10 cellular contexts compared by ENCODE assay signal in genomic region chr7:141674201-141674671, GRCh38. TPM values are rescaled to one million over a fixed set of nuclear protein-coding genes. Genes with fewer than 3 reads are reported as not detected.
DNase-seq lines count a peak whose midpoint lies in the region; ATAC-seq and TF ChIP-seq lines count a peak whose summit lies in the region.
"Had no signal": no experiment of that assay in that cellular context is flagged by ENCODE, and none has a peak within 500 bp of the region (broad histone marks: within the 10 kb centered on the region; RNA-seq: fewer than 3 reads in every experiment).

No MANE protein-coding gene starts in this region.

- H3K4me3 ChIP-seq in liver (ENCODE audit: low read depth in 1 of 3, low read length in 3 of 3) (no peak overlapping the region), thoracic aorta (no peak overlapping the region)

- H3K27me3 ChIP-seq in liver (ENCODE audit: control insufficient read depth in 4 of 4, insufficient read depth in 4 of 4, low read length in 3 of 4) (no peaks in the 10 kb centered on the region), thoracic aorta (replicated peaks; ENCODE audit: insufficient read depth) (no peaks in the 10 kb centered on the region)

- H3K4me3 Mint-ChIP-seq in activated CD4-positive, alpha-beta T cell treated with anti-CD3 and anti-CD28 coated beads, Interleukin-2, amount 10 ng/mL, durations not matched to agents 7 days and 5 days: no peak overlapping the region
- H3K4me3 Mint-ChIP-seq in effector memory CD8-positive, alpha-beta T cell: no peak overlapping the region
- H3K4me3 Mint-ChIP-seq in T-helper 17 cell: no peak overlapping the region

- no peak for TF ChIP-seq CTCF in liver (IDR thresholded peaks at IDR 0.05; ENCODE audit: low read depth, low read length, missing input control)
- TF ChIP-seq CTCF in thoracic aorta (IDR thresholded peaks at IDR 0.05): no peak
- no peak for TF ChIP-seq CTCF in GM10266 (IDR thresholded peaks at IDR 0.05; ENCODE audit: control insufficient read depth, insufficient read depth, low read depth, missing control alignments)

- WGBS in liver: 88% methylated on average over 5 of the region's 5 CpGs

- no peaks in the 10 kb centered on the region for H3K27me3 Mint-ChIP-seq in activated CD4-positive, alpha-beta T cell treated with anti-CD3 and anti-CD28 coated beads, Interleukin-2, amount 10 ng/mL, durations not matched to agents 7 days and 5 days
- no peaks in the 10 kb centered on the region for H3K27me3 Mint-ChIP-seq in effector memory CD8-positive, alpha-beta T cell
- H3K27me3 Mint-ChIP-seq in T-helper 17 cell: no peaks in the 10 kb centered on the region

- no peak for ATAC-seq in effector memory CD8-positive, alpha-beta T cell (replicated peaks)
- ATAC-seq in thoracic aorta (ENCODE audit: insufficient number of reproducible peaks, low FRiP score, low read depth) (no peak), GM18511 (IDR thresholded peaks at IDR 0.05; ENCODE audit: unreplicated experiment) (no peak), T-helper 17 cell (no peak)

- H3K36me3 Mint-ChIP-seq in activated CD4-positive, alpha-beta T cell treated with anti-CD3 and anti-CD28 coated beads, Interleukin-2, amount 10 ng/mL, durations not matched to agents 7 days and 5 days (ENCODE audit: low read depth): peaks cover 19% of the 10 kb centered on the region
- peaks cover 23% of the 10 kb centered on the region for H3K36me3 Mint-ChIP-seq in effector memory CD8-positive, alpha-beta T cell (ENCODE audit: insufficient read depth)
- H3K36me3 Mint-ChIP-seq in T-helper 17 cell (ENCODE audit: low read depth): peaks cover 6% of the 10 kb centered on the region

- H3K36me3 ChIP-seq in liver (ENCODE audit: control insufficient read depth in 4 of 4, insufficient read depth in 3 of 4, low read depth in 1 of 4, low read length in 3 of 4) (peaks cover 0 to 15% (median 6%) of the 10 kb centered on the region in 4 donors), thoracic aorta (no peaks in the 10 kb centered on the region)

- H3K4me1 Mint-ChIP-seq in activated CD4-positive, alpha-beta T cell treated with anti-CD3 and anti-CD28 coated beads, Interleukin-2, amount 10 ng/mL, durations not matched to agents 7 days and 5 days: peaks cover 23% of the 10 kb centered on the region
- H3K4me1 Mint-ChIP-seq in effector memory CD8-positive, alpha-beta T cell (ENCODE audit: low read depth in 2 of 2): peaks cover 0 to 3% of the 10 kb centered on the region in 2 donors
- H3K4me1 Mint-ChIP-seq in T-helper 17 cell: peaks cover 9% of the 10 kb centered on the region

- peak overlapping the region; percentile 5 for H3K27ac Mint-ChIP-seq in activated CD4-positive, alpha-beta T cell treated with anti-CD3 and anti-CD28 coated beads, Interleukin-2, amount 10 ng/mL, durations not matched to agents 7 days and 5 days
- H3K27ac Mint-ChIP-seq in effector memory CD8-positive, alpha-beta T cell: peak overlapping the region; percentile 3 to 19
- no peak overlapping the region for H3K27ac Mint-ChIP-seq in T-helper 17 cell

- H3K9me3 ChIP-seq in liver (ENCODE audit: control insufficient read depth in 4 of 4, low read length in 3 of 4) (no peaks in the 10 kb centered on the region), thoracic aorta (no peaks in the 10 kb centered on the region), T-helper 17 cell (ENCODE audit: control insufficient read depth, low read length, poor library complexity, severe bottlenecking) (no peaks in the 10 kb centered on the region)

- H3K9ac ChIP-seq in liver (ENCODE audit: low read depth in 1 of 2, low read length in 2 of 2): no peak overlapping the region

- CTCF ChIA-PET in activated CD4-positive, alpha-beta T cell treated with anti-CD3 and anti-CD28 coated beads, Interleukin-2, amount 10 ng/mL, durations not matched to agents 7 days and 5 days (lab: Charles Lee): no interaction called here

- no peaks in the 10 kb centered on the region for H3K4me1 ChIP-seq in liver (ENCODE audit: control insufficient read depth in 4 of 4, insufficient read depth in 4 of 4, low read length in 3 of 4)
- peaks cover 15 to 36% of the 10 kb centered on the region in 2 donors for H3K4me1 ChIP-seq in thoracic aorta (ENCODE audit: control insufficient read depth in 1 of 2, low read depth in 2 of 2)

- DNase-seq in activated CD4-positive, alpha-beta T cell treated with anti-CD3 and anti-CD28 coated beads, Interleukin-2, amount 10 ng/mL, durations not matched to agents 7 days and 5 days: no peak
- no peak for DNase-seq in activated CD4-positive, alpha-beta T cell treated with anti-CD3 and anti-CD28 coated beads for 48 hours
- no peak for DNase-seq in effector memory CD8-positive, alpha-beta T cell
- no peak for DNase-seq in thoracic aorta (ENCODE audit: low spot score)
- DNase-seq in T-helper 17 cell: no peak
- DNase-seq in GM10266 (ENCODE audit: extremely low spot score): no peak
- DNase-seq: T1000 had no signal

- no peaks in the 10 kb centered on the region for H3K9me3 Mint-ChIP-seq in activated CD4-positive, alpha-beta T cell treated with anti-CD3 and anti-CD28 coated beads, Interleukin-2, amount 10 ng/mL, durations not matched to agents 7 days and 5 days
- H3K9me3 Mint-ChIP-seq in effector memory CD8-positive, alpha-beta T cell: no peaks in the 10 kb centered on the region

- H3K27ac ChIP-seq in liver (ENCODE audit: low read depth in 1 of 2, low read length in 2 of 2) (peak overlapping the region in 1 of 2 donors; percentile 42), thoracic aorta (peak overlapping the region; percentile 45 to 49)

- no peak for TF ChIP-seq RAD21 in liver (IDR thresholded peaks at IDR 0.05)

- POLR2A ChIA-PET in activated CD4-positive, alpha-beta T cell treated with anti-CD3 and anti-CD28 coated beads, Interleukin-2, amount 10 ng/mL, durations not matched to agents 7 days and 5 days (lab: Charles Lee): no interaction called here

TF ChIP-seq in liver, 16 proteins besides CTCF, POLR2A, EP300 and RAD21:
- TF ChIP-seq HNF4A (conservative IDR thresholded peaks at IDR 0.05) (no peak), FOXA2 (IDR thresholded peaks at IDR 0.05) (no peak), ATF3 (IDR thresholded peaks at IDR 0.05) (no peak), RXRA (IDR thresholded peaks at IDR 0.05) (no peak), NR2F2 (IDR thresholded peaks at IDR 0.05) (peak; percentile 57)
TF ChIP-seq in liver: peak in this region for 1.

RNA-seq across cellular contexts. Expression of gene DENND11, which starts 27.7 kb away (rescaled TPM):
- 10 to 100 TPM; 24.0 to 28.9 TPM for total RNA-seq in activated CD4-positive, alpha-beta T cell treated with anti-CD3 and anti-CD28 coated beads, Interleukin-2, amount 10 ng/mL, durations not matched to agents 7 days and 5 days
- total RNA-seq in liver (10 to 100 TPM; 15.9 to 48.4 TPM), thoracic aorta (10 to 100 TPM; 29.0 to 37.8 TPM), T-helper 17 cell (10 to 100 TPM; 34.1 to 37.6 TPM)
- polyA plus RNA-seq in liver: 1 to 10 TPM; 8.4 to 9.8 TPM

RNA-seq across cellular contexts. Expression of gene WEE2, which starts 33.9 kb away (rescaled TPM):
- total RNA-seq in activated CD4-positive, alpha-beta T cell treated with anti-CD3 and anti-CD28 coated beads, Interleukin-2, amount 10 ng/mL, durations not matched to agents 7 days and 5 days: not detected
- not detected for total RNA-seq in liver
- polyA plus RNA-seq in liver: not detected
- total RNA-seq in thoracic aorta: not detected
- not detected for total RNA-seq in T-helper 17 cell
- total RNA-seq: fibroblast of villous mesenchyme had no signal
